Comparison of ENCODE assay signal across 8 cellular contexts in the genomic region with DNA sequence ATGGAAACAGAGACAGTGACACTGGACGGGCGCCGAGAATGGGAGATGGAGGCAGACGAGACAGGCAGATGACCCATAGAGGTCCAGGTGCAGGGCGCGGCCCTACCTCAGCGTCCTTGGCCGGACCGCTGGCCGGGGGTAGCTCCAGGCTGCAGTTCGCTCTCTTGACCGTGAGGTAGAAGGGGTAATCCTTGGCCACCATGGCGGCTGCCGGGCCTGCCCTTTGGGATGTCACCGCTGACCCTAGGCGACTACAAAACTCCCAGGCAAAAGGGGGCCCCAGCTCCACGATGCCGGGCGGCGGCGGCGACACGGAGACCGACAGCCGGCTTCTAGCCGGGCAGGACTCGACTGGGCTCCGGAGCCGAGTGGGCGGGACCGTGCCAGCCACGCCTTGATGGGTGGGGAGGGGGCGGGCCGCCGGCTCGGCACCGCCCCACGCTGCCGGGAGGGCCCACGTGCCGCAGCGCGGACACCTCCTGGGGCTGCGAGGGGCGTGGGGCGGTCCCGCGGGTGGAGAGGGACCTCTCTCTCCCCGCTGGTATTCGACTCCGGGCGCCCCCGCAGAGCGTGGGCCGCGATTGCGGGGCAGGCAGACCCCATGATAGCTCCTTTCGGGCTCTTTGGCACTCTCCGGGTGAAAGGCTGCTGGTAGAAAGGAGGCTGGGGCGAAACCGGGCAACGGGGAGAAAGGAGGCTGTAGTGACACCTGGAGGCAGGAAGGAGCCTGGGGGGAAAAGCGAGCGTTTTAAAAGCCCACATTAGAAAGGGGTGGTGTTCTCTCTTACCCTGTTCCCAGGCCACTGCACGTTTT. TPM values are rescaled to one million over a fixed set of nuclear protein-coding genes. Genes with fewer than 3 reads are reported as not detected.
DNase-seq lines count a peak whose midpoint lies in the region; ATAC-seq and TF ChIP-seq lines count a peak whose summit lies in the region.

A gene with protein sequence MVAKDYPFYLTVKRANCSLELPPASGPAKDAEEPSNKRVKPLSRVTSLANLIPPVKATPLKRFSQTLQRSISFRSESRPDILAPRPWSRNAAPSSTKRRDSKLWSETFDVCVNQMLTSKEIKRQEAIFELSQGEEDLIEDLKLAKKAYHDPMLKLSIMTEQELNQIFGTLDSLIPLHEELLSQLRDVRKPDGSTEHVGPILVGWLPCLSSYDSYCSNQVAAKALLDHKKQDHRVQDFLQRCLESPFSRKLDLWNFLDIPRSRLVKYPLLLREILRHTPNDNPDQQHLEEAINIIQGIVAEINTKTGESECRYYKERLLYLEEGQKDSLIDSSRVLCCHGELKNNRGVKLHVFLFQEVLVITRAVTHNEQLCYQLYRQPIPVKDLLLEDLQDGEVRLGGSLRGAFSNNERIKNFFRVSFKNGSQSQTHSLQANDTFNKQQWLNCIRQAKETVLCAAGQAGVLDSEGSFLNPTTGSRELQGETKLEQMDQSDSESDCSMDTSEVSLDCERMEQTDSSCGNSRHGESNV (minus strand): TSS at position 353 of the 814 bp plus-strand sequence. CDS start 151 bp downstream, at position 202.

- H4K20me1 ChIP-seq in neural cell (ENCODE audit: insufficient read depth) = no peaks in the 10 kb centered on the region

- TF ChIP-seq CTCF in fibroblast of villous mesenchyme (IDR thresholded peaks at IDR 0.05; ENCODE audit: insufficient read depth, low read depth, low read length) = peak; percentile 59
- TF ChIP-seq CTCF in neural cell (IDR thresholded peaks at IDR 0.05; ENCODE audit: poor library complexity, severe bottlenecking) = peak; percentile 62

- H3K9me2 ChIP-seq in neural cell (ENCODE audit: insufficient read depth, low read length) = no peaks in the 10 kb centered on the region

- peak within 1 kb of the TSS; percentile 62 for H2AFZ ChIP-seq in neural cell (ENCODE audit: low read depth, low read length)

- H3K27ac ChIP-seq in HUES6 (ENCODE audit: low read depth, low read length) (0 out of 2 replicates have a peak within 1 kb of the TSS, but pooled peaks have one; percentile 39), neural cell (ENCODE audit: low read length) (peak within 1 kb of the TSS; percentile 7), stomach smooth muscle (ENCODE audit: low read length) (no peak within 1 kb of the TSS)

- H3K9me3 ChIP-seq in HUES6 (ENCODE audit: control insufficient read depth, insufficient read depth, low read depth, low read length) (no peaks in the 10 kb centered on the region), neural cell (ENCODE audit: low read length) (no peaks in the 10 kb centered on the region), stomach smooth muscle (ENCODE audit: control insufficient read depth in 2 of 2, low read length in 2 of 2) (no peaks in the 10 kb centered on the region)

- H3K36me3 ChIP-seq in HUES6 (ENCODE audit: control insufficient read depth, insufficient read depth, low read length) (no peaks in the 10 kb centered on the region), neural cell (ENCODE audit: insufficient read depth, low read length) (no peaks in the 10 kb centered on the region), stomach smooth muscle (ENCODE audit: control insufficient read depth in 2 of 2, insufficient read depth in 2 of 2, low read length in 2 of 2) (no peaks in the 10 kb centered on the region)

- peaks cover 14% of the 10 kb centered on the region for H3K27me3 ChIP-seq in HUES6 (ENCODE audit: control insufficient read depth, insufficient read depth, low read length)
- peaks cover 15% of the 10 kb centered on the region for H3K27me3 ChIP-seq in neural cell (ENCODE audit: insufficient read depth, low read depth, low read length)
- H3K27me3 ChIP-seq in stomach smooth muscle (ENCODE audit: control insufficient read depth in 1 of 2, insufficient read depth in 2 of 2, low read length in 2 of 2) = no peaks in the 10 kb centered on the region

- H3K9ac ChIP-seq in HUES6 (ENCODE audit: low read length) = peak within 1 kb of the TSS; percentile 63
- peak within 1 kb of the TSS; percentile 62 for H3K9ac ChIP-seq in neural cell (ENCODE audit: low read length)
- peak within 1 kb of the TSS; percentile 68 to 75 for H3K9ac ChIP-seq in stomach smooth muscle (ENCODE audit: low read length in 2 of 2)

- TF ChIP-seq RAD21 in neural cell (conservative IDR thresholded peaks at IDR 0.05) = no peak

- H3K4me1 ChIP-seq in HUES6 (ENCODE audit: control insufficient read depth, insufficient read depth, low read length) (peaks cover 12% of the 10 kb centered on the region), stomach smooth muscle (ENCODE audit: control insufficient read depth, insufficient read depth, low read length) (peaks cover 19% of the 10 kb centered on the region)

- no peak for TF ChIP-seq EP300 in neural cell (conservative IDR thresholded peaks at IDR 0.05; ENCODE audit: poor library complexity, severe bottlenecking)

- H3F3A ChIP-seq in neural cell (ENCODE audit: insufficient read depth, low read length, poor library complexity, severe bottlenecking) = no peaks in the 10 kb centered on the region

- H3K4me3 ChIP-seq in HUES6 (ENCODE audit: low read depth, low read length) = peak within 1 kb of the TSS; percentile 81
- H3K4me3 ChIP-seq in fibroblast of villous mesenchyme (ENCODE audit: low read depth, low read length) = peak within 1 kb of the TSS; percentile 84
- H3K4me3 ChIP-seq in neural cell (ENCODE audit: low read length) = peak within 1 kb of the TSS; percentile 84
- peak within 1 kb of the TSS; percentile 86 to 89 for H3K4me3 ChIP-seq in stomach smooth muscle (ENCODE audit: low read length in 2 of 2)

- ATAC-seq in GM21390 (IDR thresholded peaks at IDR 0.05; ENCODE audit: unreplicated experiment) = peak; percentile 84

- no peaks in the 10 kb centered on the region for H3K79me2 ChIP-seq in neural cell (replicated peaks; ENCODE audit: insufficient read depth, low read length)

- DNase-seq in DMS 273 treated with DMSO at 0.1 percent for 48 hours (lab: John Stamatoyannopoulos, UW) (peak; percentile 42), RPMI7951 (ENCODE audit: low read depth) (peak; percentile 79), fibroblast of villous mesenchyme (ENCODE audit: low read depth) (peak; percentile 79)
- peak; percentile 96 for DNase-seq in activated effector memory CD4-positive, alpha-beta T cell treated with anti-CD3 and anti-CD28 coated beads, Interleukin-2, amount 50 U/mL, for 16 hours

- peak within 1 kb of the TSS; percentile 25 for H3K4me2 ChIP-seq in neural cell (ENCODE audit: low read length)

TF ChIP-seq in neural cell, 6 proteins besides CTCF, POLR2A, EP300 and RAD21:
- TF ChIP-seq EZH2 (IDR thresholded peaks at IDR 0.05; ENCODE audit: borderline replicate concordance, insufficient read depth, low read length, poor library complexity, severe bottlenecking) (no peak), MXI1 (conservative IDR thresholded peaks at IDR 0.05; ENCODE audit: poor library complexity, severe bottlenecking) (peak; percentile 88), TAF1 (IDR thresholded peaks at IDR 0.05; ENCODE audit: low read depth) (no peak), SMC3 (conservative IDR thresholded peaks at IDR 0.05; ENCODE audit: poor library complexity) (peak; percentile 31), POLR2AphosphoS5 (IDR thresholded peaks at IDR 0.05) (peak; percentile 69)
- TF ChIP-seq, protein P1, sequence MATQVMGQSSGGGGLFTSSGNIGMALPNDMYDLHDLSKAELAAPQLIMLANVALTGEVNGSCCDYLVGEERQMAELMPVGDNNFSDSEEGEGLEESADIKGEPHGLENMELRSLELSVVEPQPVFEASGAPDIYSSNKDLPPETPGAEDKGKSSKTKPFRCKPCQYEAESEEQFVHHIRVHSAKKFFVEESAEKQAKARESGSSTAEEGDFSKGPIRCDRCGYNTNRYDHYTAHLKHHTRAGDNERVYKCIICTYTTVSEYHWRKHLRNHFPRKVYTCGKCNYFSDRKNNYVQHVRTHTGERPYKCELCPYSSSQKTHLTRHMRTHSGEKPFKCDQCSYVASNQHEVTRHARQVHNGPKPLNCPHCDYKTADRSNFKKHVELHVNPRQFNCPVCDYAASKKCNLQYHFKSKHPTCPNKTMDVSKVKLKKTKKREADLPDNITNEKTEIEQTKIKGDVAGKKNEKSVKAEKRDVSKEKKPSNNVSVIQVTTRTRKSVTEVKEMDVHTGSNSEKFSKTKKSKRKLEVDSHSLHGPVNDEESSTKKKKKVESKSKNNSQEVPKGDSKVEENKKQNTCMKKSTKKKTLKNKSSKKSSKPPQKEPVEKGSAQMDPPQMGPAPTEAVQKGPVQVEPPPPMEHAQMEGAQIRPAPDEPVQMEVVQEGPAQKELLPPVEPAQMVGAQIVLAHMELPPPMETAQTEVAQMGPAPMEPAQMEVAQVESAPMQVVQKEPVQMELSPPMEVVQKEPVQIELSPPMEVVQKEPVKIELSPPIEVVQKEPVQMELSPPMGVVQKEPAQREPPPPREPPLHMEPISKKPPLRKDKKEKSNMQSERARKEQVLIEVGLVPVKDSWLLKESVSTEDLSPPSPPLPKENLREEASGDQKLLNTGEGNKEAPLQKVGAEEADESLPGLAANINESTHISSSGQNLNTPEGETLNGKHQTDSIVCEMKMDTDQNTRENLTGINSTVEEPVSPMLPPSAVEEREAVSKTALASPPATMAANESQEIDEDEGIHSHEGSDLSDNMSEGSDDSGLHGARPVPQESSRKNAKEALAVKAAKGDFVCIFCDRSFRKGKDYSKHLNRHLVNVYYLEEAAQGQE (IDR thresholded peaks at IDR 0.05; ENCODE audit: borderline replicate concordance) = peak; percentile 15

RNA-seq across cellular contexts. Expression of the gene that starts here (rescaled TPM):
- total RNA-seq in RPMI7951 (2014; rRNA removed; shearing (Covaris generic)) = 9.8 and 14.5 TPM in 2 replicates
- total RNA-seq in fibroblast of villous mesenchyme = 5.5 and 6.5 TPM in 2 replicates
- 4.1 and 4.5 TPM in 2 replicates for polyA plus RNA-seq in neural cell
- 4.6 and 9.3 TPM in 2 replicates for polyA minus RNA-seq in neural cell

Comparison
In these comparisons a context has a peak if more than half of its experiments do, and no peak if none do; other contexts are left out.
1. DNase-seq: peak in every context shown above with its lines; median percentile 96 in activated effector memory CD4-positive, alpha-beta T cell treated with anti-CD3 and anti-CD28 coated beads, Interleukin-2, amount 50 U/mL, for 16 hours; 79 in RPMI7951; 79 in fibroblast of villous mesenchyme; 42 in DMS 273 treated with DMSO at 0.1 percent for 48 hours.